21 cellular contexts compared by ENCODE assay signal in genomic region chr14:68634346-68634745, GRCh38.
DNase-seq lines count a peak whose midpoint lies in the region; ATAC-seq and TF ChIP-seq lines count a peak whose summit lies in the region.
"Had no signal": no experiment of that assay in that cellular context is flagged by ENCODE, and none has a peak within 500 bp of the region (broad histone marks: within the 10 kb centered on the region; RNA-seq: fewer than 3 reads in every experiment).

No MANE protein-coding gene starts in this region.

- H3K9me3 ChIP-seq in left ventricle myocardium inferior (replicated peaks) (no peaks in the 10 kb centered on the region), osteoblast (ENCODE audit: low read depth, low read length) (no peaks in the 10 kb centered on the region), vagina (no peaks in the 10 kb centered on the region)
- H3K9me3 ChIP-seq: Peyer's patch had no signal

- H3K4me1 ChIP-seq in left ventricle myocardium inferior (peaks cover 68% of the 10 kb centered on the region), osteoblast (ENCODE audit: insufficient read depth, low read length) (peaks cover 16% of the 10 kb centered on the region), vagina (peaks cover 71% of the 10 kb centered on the region)

- no peaks in the 10 kb centered on the region for H3K27me3 ChIP-seq in left ventricle myocardium inferior (ENCODE audit: low read depth)
- no peaks in the 10 kb centered on the region for H3K27me3 ChIP-seq in osteoblast (ENCODE audit: insufficient read depth, low read length)
- H3K27me3 ChIP-seq in vagina, result no peaks in the 10 kb centered on the region
- H3K27me3 ChIP-seq: dorsolateral prefrontal cortex, Peyer's patch had no signal

- TF ChIP-seq POLR2A in vagina (IDR thresholded peaks at IDR 0.05), result no peak

- TF ChIP-seq CTCF in left ventricle myocardium inferior (IDR thresholded peaks at IDR 0.05; ENCODE audit: borderline replicate concordance), result no peak
- TF ChIP-seq CTCF in osteoblast (IDR thresholded peaks at IDR 0.05; ENCODE audit: extremely low read depth, low read depth, low read length), result no peak
- TF ChIP-seq CTCF in vagina (IDR thresholded peaks at IDR 0.05), result no peak

- no peak overlapping the region for H3K4me3 ChIP-seq in left ventricle myocardium inferior
- H3K4me3 ChIP-seq in osteoblast (ENCODE audit: insufficient read depth, low read length), result no peak overlapping the region
- H3K4me3 ChIP-seq in vagina, result no peak overlapping the region
- H3K4me3 ChIP-seq: Peyer's patch, smooth muscle cell had no signal

- DNase-seq in left ventricle myocardium inferior (no peak), left cardiac atrium (no peak), islet precursor cell (peak; percentile 65), osteoblast (ENCODE audit: insufficient read length, low spot score, missing footprints) (peak; percentile 32), vagina (ENCODE audit: extremely low spot score in 2 of 2) (peak; percentile 49 to 84), ureter (ENCODE audit: low spot score) (no peak)
- DNase-seq: activated CD4-positive, alpha-beta T cell treated with anti-CD3 and anti-CD28 coated beads, Interleukin-2, amount 50 U/mL, for 48 hours; activated T-cell treated with anti-CD3 and anti-CD28 coated beads, Interleukin-2, amount 50 U/mL, for 48 hours; DMS79; dorsolateral prefrontal cortex; midbrain; NCI-H1436; NCI-H774 had no signal

- intact Hi-C loops in left ventricle myocardium inferior (cut with micrococcal nuclease), result no loop called here
- intact Hi-C loops in left cardiac atrium (cut with DNase I), result no loop called here
- intact Hi-C loops in vagina (cut with DNase I), result no loop called here

- no peaks in the 10 kb centered on the region for H3K79me2 ChIP-seq in osteoblast (ENCODE audit: insufficient read depth, low read length)
- H3K79me2 ChIP-seq: parathyroid adenoma had no signal

- no peak overlapping the region for H2AFZ ChIP-seq in osteoblast (ENCODE audit: low read length)
- H2AFZ ChIP-seq: parathyroid adenoma had no signal

- peak overlapping the region; percentile 86 for H3K27ac ChIP-seq in left ventricle myocardium inferior (replicated peaks)
- H3K27ac ChIP-seq in osteoblast (ENCODE audit: low read depth, low read length), result no peak overlapping the region
- H3K27ac ChIP-seq in vagina, result peak overlapping the region; percentile 82
- H3K27ac ChIP-seq: parathyroid adenoma had no signal

- ATAC-seq in left cardiac atrium (no peak), HG02610 (IDR thresholded peaks at IDR 0.05; ENCODE audit: unreplicated experiment) (no peak), HG03097 (IDR thresholded peaks at IDR 0.05; ENCODE audit: low FRiP score, unreplicated experiment) (no peak)
- ATAC-seq: activated naive CD4-positive, alpha-beta T cell treated with anti-CD3 and anti-CD28 coated beads, Interleukin-2, amount 50 U/mL, for 72 hours; CD8-positive, alpha-beta T cell; HCT116 had no signal

- H3K36me3 ChIP-seq in left ventricle myocardium inferior (no peaks in the 10 kb centered on the region), osteoblast (ENCODE audit: insufficient read depth, low read length) (no peaks in the 10 kb centered on the region), vagina (no peaks in the 10 kb centered on the region)
- H3K36me3 ChIP-seq: Peyer's patch had no signal

- no peaks in the 10 kb centered on the region for H4K20me1 ChIP-seq in osteoblast (ENCODE audit: insufficient read depth, low read length)

- H3K4me2 ChIP-seq in osteoblast (ENCODE audit: insufficient read depth, low read length), result no peak overlapping the region
- H3K4me2 ChIP-seq: smooth muscle cell had no signal

Comparison
In these comparisons a context has a peak if more than half of its experiments do, and no peak if none do; other contexts are left out.
1. DNase-seq: peak in islet precursor cell (single experiment), osteoblast (single experiment) and vagina (2 of 2); none in left ventricle myocardium inferior (single experiment), left cardiac atrium (single experiment) and ureter (single experiment).